In genomic region chr14:65867333-65867732, GRCh38 we compare ENCODE assay signal across 20 cellular contexts.
"Had no signal": no experiment of that assay in that cellular context is flagged by ENCODE, and none has a peak within 500 bp of the region (broad histone marks: within the 10 kb centered on the region; RNA-seq: fewer than 3 reads in every experiment).

No MANE protein-coding gene starts in this region.

- H3K4me3 ChIP-seq: esophagus muscularis mucosa, gastroesophageal sphincter, left ventricle myocardium inferior, lower lobe of right lung, ovary, right atrium auricular region, sigmoid colon, skin epidermis, testis, tibial nerve had no signal

- H3K36me3 ChIP-seq: esophagus muscularis mucosa, gastroesophageal sphincter, left ventricle myocardium inferior, lower lobe of right lung, ovary, right atrium auricular region, sigmoid colon, tibial nerve had no signal

- H3K27ac ChIP-seq: epithelial cell of prostate, esophagus muscularis mucosa, gastroesophageal sphincter, left ventricle myocardium inferior, lower lobe of right lung, ovary, right atrium auricular region, sigmoid colon, skin epidermis, testis, tibial nerve had no signal

- H3K9me3 ChIP-seq: esophagus muscularis mucosa, gastroesophageal sphincter, left ventricle myocardium inferior, lower lobe of right lung, ovary, right atrium auricular region, sigmoid colon, testis, tibial nerve had no signal

- H3K27me3 ChIP-seq: ovary, right atrium auricular region, sigmoid colon, testis, tibial nerve had no signal

- DNase-seq: effector memory CD8-positive, alpha-beta T cell; glutamatergic neuron; kidney; left cardiac atrium; left ventricle myocardium inferior; lower lobe of right lung; natural killer cell; ovary; sigmoid colon; stimulated activated CD4-positive, alpha-beta T cell treated with anti-CD3 and anti-CD28 coated beads, Interleukin-2, amount 100 ng/mL, for 24 hours; stimulated activated CD4-positive, alpha-beta T cell treated with anti-CD3 and anti-CD28 coated beads, Interleukin-4, amount 100 ng/mL, for 4 hours; stimulated activated naive B cell treated with anti-CD40 and anti-IgM and Interleukin-4, amounts not matched to agents 10 μg/mL and 1 μg/mL and 100 μg/mL, for 72 hours; stimulated activated naive CD8-positive, alpha-beta T cell treated with anti-CD3 and anti-CD28 coated beads, Interleukin-15, amount 100 ng/mL, for 72 hours; testis had no signal

- H3K4me1 ChIP-seq: esophagus muscularis mucosa, gastroesophageal sphincter, left ventricle myocardium inferior, lower lobe of right lung, right atrium auricular region, sigmoid colon, testis, tibial nerve had no signal

- ATAC-seq: effector memory CD8-positive, alpha-beta T cell; left cardiac atrium; lower lobe of right lung; natural killer cell; stimulated activated naive B cell treated with anti-CD40 and anti-IgM and Interleukin-4, amounts not matched to agents 10 μg/mL and 1 μg/mL and 100 μg/mL, for 72 hours; stimulated activated naive CD8-positive, alpha-beta T cell treated with anti-CD3 and anti-CD28 coated beads, Interleukin-15, amount 100 ng/mL, for 72 hours had no signal
